ENCODE assay signal across 19 cellular contexts in genomic region chr4:5043579-5043978, GRCh38. TPM values are rescaled to one million over a fixed set of nuclear protein-coding genes. Genes with fewer than 3 reads are reported as not detected.
DNase-seq lines count a peak whose midpoint lies in the region; ATAC-seq, FAIRE-seq and TF ChIP-seq lines count a peak whose summit lies in the region.
"Had no signal": no experiment of that assay in that cellular context is flagged by ENCODE, and none has a peak within 500 bp of the region (broad histone marks: within the 10 kb centered on the region; RNA-seq: fewer than 3 reads in every experiment).

No MANE protein-coding gene starts in this region.

- H3K4me1 ChIP-seq in Caco-2 (no peaks in the 10 kb centered on the region), HCT116 (ENCODE audit: control insufficient read depth in 1 of 2, insufficient read depth in 2 of 2, low read length in 2 of 2) (no peaks in the 10 kb centered on the region), H1 (replicated peaks in 1 of 4; ENCODE audit: control insufficient read depth in 3 of 4, insufficient read depth in 4 of 4, low read length in 3 of 4) (no peaks in the 10 kb centered on the region), keratinocyte (ENCODE audit: control insufficient read depth, extremely low read depth, insufficient read depth, low read length) (peaks cover 17% of the 10 kb centered on the region), Peyer's patch (no peaks in the 10 kb centered on the region)

- no peak overlapping the region for H2AK5ac ChIP-seq in H1 (ENCODE audit: low read depth, low read length)

- H3K4ac ChIP-seq in H1 (replicated peaks; ENCODE audit: insufficient read length, low read depth, low read length): no peak overlapping the region

- H2AFZ ChIP-seq in HCT116 (ENCODE audit: low read depth, low read length, poor library complexity, severe bottlenecking) (no peak overlapping the region), H1 (ENCODE audit: low read length) (peak overlapping the region; percentile 55), keratinocyte (ENCODE audit: control insufficient read depth, low read length) (peak overlapping the region; percentile 40)

- H4K8ac ChIP-seq in H1 (ENCODE audit: extremely low read depth, insufficient read depth, low read length): peak overlapping the region; percentile 71; the same call in 1 of the 2 replicates

- no TSS peak for BruUV-seq in Caco-2 (replicated peaks; lab: Mats Ljungman, UMichigan)
- no TSS peak for BruUV-seq in HCT116 (replicated peaks; lab: Mats Ljungman, UMichigan)

- H3K14ac ChIP-seq in H1 (ENCODE audit: insufficient read length): no peak overlapping the region

- H3K4me3 Mint-ChIP-seq in Caco-2 (ENCODE audit: unreplicated experiment): peak overlapping the region; percentile 35
- H3K4me3 Mint-ChIP-seq: HFFc6 had no signal

- H3K27me3 Mint-ChIP-seq in Caco-2 (ENCODE audit: insufficient read depth, unreplicated experiment): peaks cover 4% of the 10 kb centered on the region

- no peak overlapping the region for H3K18ac ChIP-seq in H1 (ENCODE audit: extremely low read depth, low read length)

- intact Hi-C loops in Caco-2 (cut with micrococcal nuclease; ENCODE audit: unreplicated experiment) (no loop called here), HCT116 (cut with micrococcal nuclease) (no loop called here)

- no peaks in the 10 kb centered on the region for H3K27me3 ChIP-seq in Caco-2 (replicated peaks; ENCODE audit: control insufficient read depth, insufficient read depth, low read length)
- peaks cover 9% of the 10 kb centered on the region; the same call in 1 of the 2 replicates for H3K27me3 ChIP-seq in HCT116 (ENCODE audit: insufficient read depth, low read length)
- no peaks in the 10 kb centered on the region for H3K27me3 ChIP-seq in H1 (replicated peaks in 1 of 4; ENCODE audit: control insufficient read depth in 3 of 4, extremely low read depth in 1 of 4, insufficient read depth in 3 of 4, low read length in 3 of 4)
- no peaks in the 10 kb centered on the region for H3K27me3 ChIP-seq in keratinocyte (ENCODE audit: control insufficient read depth, extremely low read depth, insufficient read depth, low read length)
- H3K27me3 ChIP-seq in Peyer's patch: no peaks in the 10 kb centered on the region

- POLR2A ChIA-PET in Caco-2 (lab: Charles Lee): no interaction called here
- POLR2A ChIA-PET in HCT116 (lab: Charles Lee): no interaction called here
- POLR2A ChIA-PET in H1 (lab: Charles Lee; ENCODE audit: partially characterized antibody): no interaction called here

- H3K27ac ChIP-seq in HCT116 (ENCODE audit: low read depth, low read length): no peak overlapping the region
- H3K27ac ChIP-seq in H1 (ENCODE audit: low read depth, low read length): no peak overlapping the region
- no peak overlapping the region for H3K27ac ChIP-seq in keratinocyte (ENCODE audit: control insufficient read depth, insufficient read depth, low read length)
- no peak overlapping the region for H3K27ac ChIP-seq in Peyer's patch
- H3K27ac ChIP-seq: KMS-11, RWPE1 had no signal

- TF ChIP-seq POLR2A in HCT116 (IDR thresholded peaks at IDR 0.05; ENCODE audit: borderline replicate concordance, extremely low read depth, insufficient read depth, insufficient read length) (no peak), H1 (IDR thresholded peaks at IDR 0.05; ENCODE audit: control extremely low read depth in 1 of 2, low read depth in 2 of 2, low read length in 2 of 2) (no peak), GM12891 (IDR thresholded peaks at IDR 0.05; ENCODE audit: low read depth, low read length) (no peak), Peyer's patch (IDR thresholded peaks at IDR 0.05) (no peak)

- H4K5ac ChIP-seq in H1 (ENCODE audit: insufficient read length, low read depth, low read length): no peak overlapping the region

- H3K27ac Mint-ChIP-seq in Caco-2 (ENCODE audit: unreplicated experiment): no peak overlapping the region
- H3K27ac Mint-ChIP-seq: HFFc6 had no signal

- H3K79me2 ChIP-seq in HCT116 (ENCODE audit: insufficient read depth, low read length) (no peaks in the 10 kb centered on the region), H1 (ENCODE audit: control insufficient read depth in 1 of 2, insufficient read depth in 2 of 2, low read length in 2 of 2) (no peaks in the 10 kb centered on the region), keratinocyte (ENCODE audit: control insufficient read depth, insufficient read depth, low read length) (no peaks in the 10 kb centered on the region)

- 75% methylated on average over 6 of the region's 6 CpGs; no CpG with 5 or more reads in 1 of the 2 experiments for WGBS in H1 (ENCODE audit: extremely low coverage in 1 of 2, insufficient coverage in 1 of 2, insufficient read length in 1 of 2, insufficient replicate concordance in 2 of 2, low coverage in 1 of 2, low lambda C conversion rate in 2 of 2, missing lambda C conversion rate in 1 of 2), 2 experiments

- no peak overlapping the region for H2BK12ac ChIP-seq in H1 (ENCODE audit: low read depth, low read length)

- dilution Hi-C loops in keratinocyte (cut with MboI; ENCODE audit: extremely low pct_ligation_motif_present, low sequenced_read_pairs): no loop called here

- no peaks in the 10 kb centered on the region for H3K36me3 ChIP-seq in Caco-2 (ENCODE audit: control insufficient read depth, insufficient read depth, low read length)
- no peaks in the 10 kb centered on the region for H3K36me3 ChIP-seq in HCT116 (ENCODE audit: control insufficient read depth in 1 of 2, insufficient read depth in 2 of 2, low read length in 2 of 2)
- no peaks in the 10 kb centered on the region for H3K36me3 ChIP-seq in H1 (ENCODE audit: control insufficient read depth in 2 of 4, insufficient read depth in 4 of 4, low read length in 3 of 4)
- no peaks in the 10 kb centered on the region for H3K36me3 ChIP-seq in keratinocyte (ENCODE audit: control insufficient read depth in 2 of 2, extremely low read depth in 1 of 2, insufficient read depth in 2 of 2, low read length in 2 of 2)
- no peaks in the 10 kb centered on the region for H3K36me3 ChIP-seq in Peyer's patch

- no peaks in the 10 kb centered on the region for H3K4me1 Mint-ChIP-seq in Caco-2 (ENCODE audit: low read depth, unreplicated experiment)

- CTCF ChIA-PET in Caco-2 (lab: Charles Lee): no interaction called here
- CTCF ChIA-PET in HCT116 (lab: Charles Lee): no interaction called here
- CTCF ChIA-PET in H1 (lab: Charles Lee; ENCODE audit: partially characterized antibody): interaction anchor here (0.6 to 1.7 kb wide), 5 partner anchors 8 to 356 kb away, joined by 3 to 11 read pairs (median 4); partner anchors contain the start of gene STK32B

- H3K9me3 ChIP-seq in Caco-2 (peaks cover 4% of the 10 kb centered on the region; the same call in 1 of the 2 replicates), HCT116 (ENCODE audit: control insufficient read depth in 1 of 2, insufficient read depth in 1 of 2, low read depth in 1 of 2, low read length in 2 of 2) (no peaks in the 10 kb centered on the region), H1 (ENCODE audit: insufficient read depth in 2 of 2, low read depth in 1 of 2, low read length in 1 of 2) (no peaks in the 10 kb centered on the region), keratinocyte (ENCODE audit: control insufficient read depth, low read depth, low read length) (no peaks in the 10 kb centered on the region), Peyer's patch (no peaks in the 10 kb centered on the region)

- no peak overlapping the region for H2BK5ac ChIP-seq in H1 (ENCODE audit: low read depth, low read length)

- no peak overlapping the region for H2BK20ac ChIP-seq in H1 (ENCODE audit: low read length)

- peaks cover 10% of the 10 kb centered on the region for H3K9me3 Mint-ChIP-seq in Caco-2 (ENCODE audit: unreplicated experiment)
- H3K9me3 Mint-ChIP-seq: HFFc6 had no signal

- RAD21 ChIA-PET in HCT116 (lab: Charles Lee; ENCODE audit: low non-redundant PET in 1 of 2, low total read pairs in 2 of 2, uncharacterized antibody in 2 of 2, unreplicated experiment in 2 of 2): no interaction called here

- TF ChIP-seq CTCF in Caco-2 (IDR thresholded peaks at IDR 0.05; ENCODE audit: insufficient read depth in 1 of 2, low read depth in 1 of 2, low read length in 1 of 2, severe bottlenecking in 1 of 2, unreplicated experiment in 1 of 2) (no peak), HCT116 (IDR thresholded peaks at IDR 0.05 in 2 of 3, conservative IDR thresholded peaks at IDR 0.05 in 1 of 3; ENCODE audit: borderline replicate concordance in 1 of 3, insufficient read depth in 1 of 3, low read depth in 2 of 3, low read length in 2 of 3) (no peak), H1 (IDR thresholded peaks at IDR 0.05; ENCODE audit: control extremely low read depth in 1 of 3, insufficient read depth in 1 of 3, low read depth in 1 of 3, low read length in 3 of 3) (no peak), keratinocyte (optimal IDR thresholded peaks at IDR 0.05 in 1 of 3, IDR thresholded peaks at IDR 0.05 in 1 of 3, conservative IDR thresholded peaks at IDR 0.05 in 1 of 3; ENCODE audit: extremely low read depth in 1 of 3, insufficient read depth in 2 of 3, low read length in 3 of 3) (no peak), Peyer's patch (IDR thresholded peaks at IDR 0.05) (no peak)

- H3K9me2 ChIP-seq in HCT116 (ENCODE audit: insufficient read depth): no peaks in the 10 kb centered on the region

- H2BK120ac ChIP-seq in H1 (replicated peaks; ENCODE audit: low read depth, low read length): no peak overlapping the region

- no peak overlapping the region for H3K23ac ChIP-seq in H1 (ENCODE audit: insufficient read length)

- TF ChIP-seq RAD21 in HCT116 (IDR thresholded peaks at IDR 0.05; ENCODE audit: low read depth) (no peak), H1 (IDR thresholded peaks at IDR 0.05 in 1 of 2, conservative IDR thresholded peaks at IDR 0.05 in 1 of 2; ENCODE audit: low read depth in 2 of 2, low read length in 2 of 2) (no peak)

- ATAC-seq in HCT116 (peak; percentile 25; the same call in 1 of the 2 replicates), GM19395 (IDR thresholded peaks at IDR 0.05; ENCODE audit: unreplicated experiment) (no peak), GM19023 (IDR thresholded peaks at IDR 0.05; ENCODE audit: unreplicated experiment) (no peak)
- ATAC-seq: HepG2 had no signal

- no peak overlapping the region for H4K91ac ChIP-seq in H1 (replicated peaks; ENCODE audit: insufficient read length, low read length)

- no peaks in the 10 kb centered on the region for H4K20me1 ChIP-seq in HCT116 (ENCODE audit: insufficient read depth)
- no peaks in the 10 kb centered on the region for H4K20me1 ChIP-seq in H1 (replicated peaks in 1 of 2; ENCODE audit: control insufficient read depth in 1 of 2, insufficient read depth in 2 of 2, low read length in 2 of 2)
- no peaks in the 10 kb centered on the region for H4K20me1 ChIP-seq in keratinocyte (ENCODE audit: control insufficient read depth, extremely low read depth, insufficient read depth, low read length)

- H3K9me1 ChIP-seq in keratinocyte (ENCODE audit: control insufficient read depth, extremely low read depth, insufficient read depth, low read length): no peaks in the 10 kb centered on the region

- H3K36me3 Mint-ChIP-seq in Caco-2 (ENCODE audit: insufficient read depth, unreplicated experiment): no peaks in the 10 kb centered on the region

- no peak overlapping the region for H3K4me2 ChIP-seq in HCT116 (ENCODE audit: low read length)
- H3K4me2 ChIP-seq in H1 (ENCODE audit: insufficient read depth in 1 of 2, low read depth in 2 of 2, low read length in 2 of 2): 0 out of 4 replicates have a peak overlapping the region, but pooled peaks of 1 of the 2 experiments have one; percentile 9
- H3K4me2 ChIP-seq in keratinocyte (ENCODE audit: control insufficient read depth, extremely low read depth, insufficient read depth, low read depth, low read length): peak overlapping the region; percentile 33
- H3K4me2 ChIP-seq: KMS-11 had no signal

- no peaks in the 10 kb centered on the region for H3K23me2 ChIP-seq in H1 (ENCODE audit: low read depth, low read length)

- no peak overlapping the region for H3K56ac ChIP-seq in H1 (replicated peaks; ENCODE audit: insufficient read length, low read depth, low read length)

- no peak overlapping the region for H2BK15ac ChIP-seq in H1 (ENCODE audit: low read length)

- H3K9ac ChIP-seq in HCT116 (ENCODE audit: low read length) (no peak overlapping the region), H1 (replicated peaks in 1 of 4; ENCODE audit: extremely low read depth in 1 of 4, low read depth in 3 of 4, low read length in 3 of 4) (no peak overlapping the region), keratinocyte (ENCODE audit: control insufficient read depth, extremely low read depth, insufficient read depth, low read length) (no peak overlapping the region)
- H3K9ac ChIP-seq: KMS-11 had no signal

- H3K79me1 ChIP-seq in H1 (ENCODE audit: low read depth, low read length): no peaks in the 10 kb centered on the region

- H3K4me3 ChIP-seq in Caco-2 (ENCODE audit: low read depth, low read length) (no peak overlapping the region), HCT116 (replicated peaks in 1 of 2; ENCODE audit: low read depth in 1 of 2, low read length in 2 of 2) (no peak overlapping the region), H1 (ENCODE audit: extremely low read depth in 1 of 4, insufficient read depth in 2 of 4, low read depth in 3 of 4, low read length in 4 of 4) (no peak overlapping the region), keratinocyte (ENCODE audit: control insufficient read depth in 2 of 3, extremely low read depth in 1 of 3, insufficient read depth in 2 of 3, low read depth in 1 of 3, low read length in 3 of 3) (no peak overlapping the region), Peyer's patch (no peak overlapping the region)

- no peak for TF ChIP-seq EP300 in H1 (IDR thresholded peaks at IDR 0.05; ENCODE audit: borderline replicate concordance in 1 of 2, low read depth in 2 of 2, low read length in 2 of 2)

- DNase-seq in Caco-2: no peak
- no peak for DNase-seq in HCT116 (ENCODE audit: low read depth, low spot score)
- no peak for DNase-seq in H1 (ENCODE audit: low read depth in 1 of 2, low spot score in 2 of 2)
- peak; percentile 23 for DNase-seq in keratinocyte (ENCODE audit: low read depth, low spot score)
- no peak for DNase-seq in GM12891 (ENCODE audit: insufficient read length, low spot score)
- DNase-seq in Peyer's patch: no peak
- DNase-seq: DMS 273 treated with DMSO at 0.1 percent for 48 hours, HFFc6, NCI-H1417 treated with DMSO at 0.1 percent for 48 hours, NCI-H187 treated with DMSO at 0.1 percent for 48 hours, NCI-H226, NCI-H524, NCI-H82 had no signal

- FAIRE-seq in H1 (lab: Jason Lieb, UNC) (no peak), keratinocyte (lab: Jason Lieb, UNC) (no peak), GM12891 (lab: Jason Lieb, UNC) (no peak)
- FAIRE-seq: G401.6, HepG2 had no signal

RNA-seq across cellular contexts. Expression of gene STK32B, which starts 7.7 kb away (rescaled TPM):
- 8.8 and 11.2 TPM in 2 replicates for total RNA-seq in Caco-2 (2022)
- not detected for total RNA-seq in HCT116 (2021; ENCODE audit: unreplicated experiment)
- not detected in 2 replicates for polyA plus RNA-seq in HCT116 (2012)
- 2.5 and 2.6 TPM in 2 replicates for total RNA-seq in H1 (2021; fragmentation: NEBNext Ultra II Directional; extraction: Animal tissue kit (Norgen Biotek cat#: 25700))
- 1.7 and 2.3 TPM in 2 replicates for polyA plus RNA-seq in H1 (2011; rRNA removed)
- 1.9 TPM for polyA plus RNA-seq in H1 (2011; cell fraction: cytosol; rRNA removed)
- 2.7 TPM for polyA plus RNA-seq in H1 (2011; cell fraction: nucleus; rRNA removed)
- 1.8 to 3.3 TPM (median 2.5 TPM) in 4 replicates for polyA plus RNA-seq in H1 (2012, experiment 1 of 2)
- 2.0 TPM for polyA plus RNA-seq in H1 (2012, experiment 2 of 2)
- 1.3 TPM for polyA plus RNA-seq in H1 (2013, experiment 1 of 2)
- 1.2 TPM for polyA plus RNA-seq in H1 (2013, experiment 2 of 2)
- polyA minus RNA-seq in H1 (2011; rRNA and poly(A)+ RNA removed): 3.7 and 4.7 TPM in 2 replicates
- polyA minus RNA-seq in H1 (2011; cell fraction: cytosol; rRNA and poly(A)+ RNA removed): 1.4 TPM
- 4.0 TPM for polyA minus RNA-seq in H1 (2011; cell fraction: nucleus; rRNA and poly(A)+ RNA removed)
- 1.4 to 6.7 TPM (median 3.4 TPM) in 3 replicates for polyA plus RNA-seq in keratinocyte
- polyA plus RNA-seq in keratinocyte (2011; ENCODE audit: low read depth): 0.56 TPM
- 3.0 and 3.6 TPM in 2 replicates for polyA plus RNA-seq in keratinocyte (2011; cell fraction: cytosol; rRNA removed)
- 3.3 and 3.6 TPM in 2 replicates for polyA plus RNA-seq in keratinocyte (2011; cell fraction: nucleus; rRNA removed)
- polyA plus RNA-seq in keratinocyte (2012; ENCODE audit: low replicate concordance): 0.37 and 5.4 TPM in 2 replicates
- 1.7 to 9.3 TPM (median 3.5 TPM) in 3 replicates for polyA minus RNA-seq in keratinocyte
- polyA minus RNA-seq in keratinocyte (2011; cell fraction: cytosol; rRNA and poly(A)+ RNA removed): 3.1 TPM
- 2.4 and 3.1 TPM in 2 replicates for polyA minus RNA-seq in keratinocyte (2011; cell fraction: nucleus; rRNA and poly(A)+ RNA removed)
- 0.22 TPM for polyA plus RNA-seq in GM12891 (2012; ENCODE audit: low read depth, missing spikeins)
- total RNA-seq in Peyer's patch: 1 to 10 TPM in 3 of 4 donors, under 1 TPM in 1; 0.35 to 3.3 (median 1.3) TPM
- total RNA-seq: HepG2 had no signal
- polyA plus RNA-seq: HepG2 had no signal

RNA-seq across cellular contexts. Expression of gene CYTL1, which starts 24.3 kb away (rescaled TPM):
- not detected in 2 replicates for total RNA-seq in Caco-2 (2022)
- total RNA-seq in HCT116 (2021; ENCODE audit: unreplicated experiment): not detected
- not detected in 2 replicates for polyA plus RNA-seq in HCT116 (2012)
- 8.1 and 9.8 TPM in 2 replicates for total RNA-seq in H1 (2021; fragmentation: NEBNext Ultra II Directional; extraction: Animal tissue kit (Norgen Biotek cat#: 25700))
- polyA plus RNA-seq in H1 (2011; rRNA removed): 8.0 and 8.6 TPM in 2 replicates
- polyA plus RNA-seq in H1 (2011; cell fraction: cytosol; rRNA removed): 8.3 TPM
- 5.9 TPM for polyA plus RNA-seq in H1 (2011; cell fraction: nucleus; rRNA removed)
- 4.8 to 7.0 TPM (median 5.5 TPM) in 4 replicates for polyA plus RNA-seq in H1 (2012, experiment 1 of 2)
- 5.9 TPM for polyA plus RNA-seq in H1 (2012, experiment 2 of 2)
- polyA plus RNA-seq in H1 (2013, experiment 1 of 2): 17.4 TPM
- 21.8 TPM for polyA plus RNA-seq in H1 (2013, experiment 2 of 2)
- 2.1 and 4.4 TPM in 2 replicates for polyA minus RNA-seq in H1 (2011; rRNA and poly(A)+ RNA removed)
- polyA minus RNA-seq in H1 (2011; cell fraction: cytosol; rRNA and poly(A)+ RNA removed): 3.5 TPM
- polyA minus RNA-seq in H1 (2011; cell fraction: nucleus; rRNA and poly(A)+ RNA removed): 0.90 TPM
- 0.17 to 0.54 TPM (median 0.30 TPM) in 3 replicates for polyA plus RNA-seq in keratinocyte
- polyA plus RNA-seq in keratinocyte (2011; ENCODE audit: low read depth): not detected
- 0.39 and 0.52 TPM in 2 replicates for polyA plus RNA-seq in keratinocyte (2011; cell fraction: cytosol; rRNA removed)
- polyA plus RNA-seq in keratinocyte (2011; cell fraction: nucleus; rRNA removed): 0.39 TPM in 1 of 2 replicates, not detected in the other
- 0.53 TPM in 1 of 2 replicates, not detected in the other for polyA plus RNA-seq in keratinocyte (2012; ENCODE audit: low replicate concordance)
- polyA minus RNA-seq in keratinocyte: 0.64 to 1.1 TPM in 2 of 3 replicates, not detected in the other
- polyA minus RNA-seq in keratinocyte (2011; cell fraction: cytosol; rRNA and poly(A)+ RNA removed): not detected
- polyA minus RNA-seq in keratinocyte (2011; cell fraction: nucleus; rRNA and poly(A)+ RNA removed): not detected in 2 replicates
- polyA plus RNA-seq in GM12891 (2012; ENCODE audit: low read depth, missing spikeins): not detected
- total RNA-seq in Peyer's patch: 1 to 10 TPM in 1 of 4 donors, not detected in 3; 5.8 TPM
- total RNA-seq: HepG2, HFFc6 had no signal
- polyA plus RNA-seq: HepG2 had no signal
